In the genomic region with DNA sequence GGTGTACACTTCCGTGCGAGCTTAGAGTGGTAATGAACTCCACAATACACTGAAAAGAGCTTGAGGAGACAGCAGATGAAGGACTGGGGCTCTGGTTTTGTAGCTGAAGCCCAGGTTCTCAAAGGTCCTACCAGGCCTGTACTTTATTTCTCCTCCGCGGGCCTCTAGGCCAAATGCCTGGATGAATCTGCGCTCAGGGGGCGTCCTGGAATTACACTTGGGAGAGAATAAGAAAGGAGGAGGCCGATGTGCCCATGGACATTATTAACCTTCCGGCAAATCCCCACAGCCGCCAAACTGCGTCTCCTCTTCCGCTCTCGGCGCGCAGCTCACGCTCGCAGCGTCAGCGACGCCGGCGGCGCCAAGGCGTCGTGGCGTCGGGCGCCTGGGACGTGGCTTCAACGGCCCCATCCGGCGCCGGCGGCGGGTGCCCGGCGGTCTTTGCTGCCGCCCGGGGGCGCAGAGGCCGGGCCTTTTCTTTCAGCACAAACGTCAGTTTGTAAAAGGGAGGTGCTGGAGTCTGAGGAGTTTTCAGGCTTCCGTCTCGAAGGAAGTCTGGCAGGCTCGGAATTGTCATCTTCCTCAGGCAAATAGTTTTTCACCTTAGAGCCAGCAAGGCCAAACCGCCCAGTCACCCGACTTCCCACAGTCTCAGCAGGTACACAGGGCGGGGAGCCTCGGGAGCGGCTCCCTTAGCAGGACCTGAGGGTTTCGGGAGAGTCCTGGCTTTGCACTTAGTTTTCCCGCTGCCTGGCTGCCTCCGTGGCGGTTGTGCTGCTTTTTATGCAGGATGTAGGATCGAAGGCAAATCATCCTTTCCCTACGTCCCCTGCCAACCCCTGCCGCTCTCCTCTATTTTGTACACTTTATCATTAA, we compare ENCODE assay signal across 8 cellular contexts. TPM values are rescaled to one million over a fixed set of nuclear protein-coding genes. Genes with fewer than 3 reads are reported as not detected.
A peak's percentile ranks its signal among the peaks of the same experiment; 100 is the strongest.
DNase-seq lines count a peak whose midpoint lies in the region; ATAC-seq and TF ChIP-seq lines count a peak whose summit lies in the region.

A gene (plus strand): TSS at position 401 of the 876 bp plus-strand sequence. CDS start 5,503 bp downstream, outside the sequence.

- peaks cover 23% of the 10 kb centered on the region for H3K4me1 Mint-ChIP-seq in activated naive CD4-positive, alpha-beta T cell treated with anti-CD3 and anti-CD28 coated beads, Interleukin-2, amount 50 U/mL, for 24 hours
- H3K4me1 Mint-ChIP-seq in glutamatergic neuron (ENCODE audit: low read depth, unreplicated experiment) = peaks cover 3% of the 10 kb centered on the region

- peak within 1 kb of the TSS; percentile 98 for H3K27ac ChIP-seq in SK-N-MC
- H3K27ac ChIP-seq in osteoblast (ENCODE audit: low read depth, low read length) = peak within 1 kb of the TSS; percentile 91
- H3K27ac ChIP-seq in thoracic aorta = peak within 1 kb of the TSS; percentile 89 to 95

- H3K4me3 ChIP-seq in GM08714 (ENCODE audit: low read length) (peak within 1 kb of the TSS; percentile 97), HFF-Myc (replicated peaks; ENCODE audit: low read depth, low read length) (peak within 1 kb of the TSS; percentile 70), SK-N-MC (peak within 1 kb of the TSS; percentile 85), osteoblast (ENCODE audit: insufficient read depth, low read length) (peak within 1 kb of the TSS; percentile 93), thoracic aorta (peak within 1 kb of the TSS; percentile 87)

- no peaks in the 10 kb centered on the region for H3K4me1 ChIP-seq in osteoblast (ENCODE audit: insufficient read depth, low read length)
- peaks cover 4 to 13% of the 10 kb centered on the region in 2 donors for H3K4me1 ChIP-seq in thoracic aorta (ENCODE audit: control insufficient read depth in 1 of 2, low read depth in 2 of 2)

- peak within 1 kb of the TSS; percentile 96 for H3K27ac Mint-ChIP-seq in activated naive CD4-positive, alpha-beta T cell treated with anti-CD3 and anti-CD28 coated beads, Interleukin-2, amount 50 U/mL, for 24 hours
- H3K27ac Mint-ChIP-seq in glutamatergic neuron (ENCODE audit: unreplicated experiment) = peak within 1 kb of the TSS; percentile 95

- H3K79me2 ChIP-seq in osteoblast (ENCODE audit: insufficient read depth, low read length) = peaks cover 9% of the 10 kb centered on the region

- H3K36me3 ChIP-seq in SK-N-MC (ENCODE audit: insufficient read depth, low read length) (no peaks in the 10 kb centered on the region), osteoblast (ENCODE audit: insufficient read depth, low read length) (no peaks in the 10 kb centered on the region), thoracic aorta (no peaks in the 10 kb centered on the region)

- H3K27me3 ChIP-seq in osteoblast (ENCODE audit: insufficient read depth, low read length) (peaks cover 4% of the 10 kb centered on the region), thoracic aorta (replicated peaks; ENCODE audit: insufficient read depth) (no peaks in the 10 kb centered on the region)

- H3K9ac ChIP-seq in SK-N-MC (ENCODE audit: insufficient read length) = peak within 1 kb of the TSS; percentile 89

- DNase-seq in HFF-Myc (ENCODE audit: extremely low read depth, low read depth) (peak; percentile 49), MV-4-11 (lab: John Stamatoyannopoulos, UW) (peak; percentile 87), SK-N-MC (ENCODE audit: low read depth, low spot score) (no peak), glutamatergic neuron (peak; percentile 87), osteoblast (ENCODE audit: insufficient read length, low spot score, missing footprints) (peak; percentile 96), thoracic aorta (ENCODE audit: low spot score) (peak; percentile 21)

- H3K9me3 Mint-ChIP-seq in activated naive CD4-positive, alpha-beta T cell treated with anti-CD3 and anti-CD28 coated beads, Interleukin-2, amount 50 U/mL, for 24 hours = no peaks in the 10 kb centered on the region
- H3K9me3 Mint-ChIP-seq in glutamatergic neuron (ENCODE audit: unreplicated experiment) = peaks cover 6% of the 10 kb centered on the region

- peak; percentile 37 for TF ChIP-seq CTCF in HFF-Myc (IDR thresholded peaks at IDR 0.05; ENCODE audit: low read depth, low read length, missing control alignments)
- TF ChIP-seq CTCF in glutamatergic neuron (IDR thresholded peaks at IDR 0.05; ENCODE audit: partially characterized antibody, unreplicated experiment) = peak; percentile 25
- TF ChIP-seq CTCF in osteoblast (IDR thresholded peaks at IDR 0.05; ENCODE audit: extremely low read depth, low read depth, low read length) = peak; percentile 48
- TF ChIP-seq CTCF in thoracic aorta (IDR thresholded peaks at IDR 0.05) = peak; percentile 46

- peak; percentile 80 for ATAC-seq in thoracic aorta (ENCODE audit: insufficient number of reproducible peaks, low FRiP score, low read depth)

- H2AFZ ChIP-seq in osteoblast (ENCODE audit: low read length) = peak within 1 kb of the TSS; percentile 98

- no peaks in the 10 kb centered on the region for H4K20me1 ChIP-seq in osteoblast (ENCODE audit: insufficient read depth, low read length)

- peak within 1 kb of the TSS; percentile 91 for H3K4me3 Mint-ChIP-seq in activated naive CD4-positive, alpha-beta T cell treated with anti-CD3 and anti-CD28 coated beads, Interleukin-2, amount 50 U/mL, for 24 hours
- H3K4me3 Mint-ChIP-seq in glutamatergic neuron (ENCODE audit: unreplicated experiment) = peak within 1 kb of the TSS; percentile 97

- H3K36me3 Mint-ChIP-seq in activated naive CD4-positive, alpha-beta T cell treated with anti-CD3 and anti-CD28 coated beads, Interleukin-2, amount 50 U/mL, for 24 hours = no peaks in the 10 kb centered on the region
- no peaks in the 10 kb centered on the region for H3K36me3 Mint-ChIP-seq in glutamatergic neuron (ENCODE audit: unreplicated experiment)

- H3K9me3 ChIP-seq in SK-N-MC (ENCODE audit: low read depth, low read length) (no peaks in the 10 kb centered on the region), osteoblast (ENCODE audit: low read depth, low read length) (no peaks in the 10 kb centered on the region), thoracic aorta (no peaks in the 10 kb centered on the region)

- H3K27me3 Mint-ChIP-seq in activated naive CD4-positive, alpha-beta T cell treated with anti-CD3 and anti-CD28 coated beads, Interleukin-2, amount 50 U/mL, for 24 hours = no peaks in the 10 kb centered on the region
- no peaks in the 10 kb centered on the region for H3K27me3 Mint-ChIP-seq in glutamatergic neuron (ENCODE audit: unreplicated experiment)

- H3K4me2 ChIP-seq in osteoblast (ENCODE audit: insufficient read depth, low read length) = peak within 1 kb of the TSS; percentile 82

RNA-seq across cellular contexts. Expression of the gene that starts here (rescaled TPM):
- total RNA-seq in glutamatergic neuron (ENCODE audit: unreplicated experiment) = 6.7 TPM
- total RNA-seq in osteoblast = 22.4 and 25.6 TPM in 2 replicates
- 10 to 100 TPM; 35.6 to 70.8 TPM for total RNA-seq in thoracic aorta
